ENCODE assay signal across 7 cellular contexts in genomic region chr4:112348488-112349158, GRCh38. TPM values are rescaled to one million over a fixed set of nuclear protein-coding genes. Genes with fewer than 3 reads are reported as not detected.
DNase-seq lines count a peak whose midpoint lies in the region; ATAC-seq and TF ChIP-seq lines count a peak whose summit lies in the region.

No MANE protein-coding gene starts in this region.

- 29 to 31% methylated on average over 7 to 9 of the region's 11 CpGs for WGBS in gastroesophageal sphincter (ENCODE audit: low coverage in 1 of 2), 2 donors

- TF ChIP-seq CTCF in gastroesophageal sphincter (IDR thresholded peaks at IDR 0.05), result peak in 2 of 4 experiments; percentile 18 to 27

- H3K4me1 Mint-ChIP-seq in T-helper 17 cell, result peaks cover 4% of the 10 kb centered on the region

- H3K27me3 Mint-ChIP-seq in T-helper 17 cell, result no peaks in the 10 kb centered on the region

- no peak for TF ChIP-seq POLR2A in gastroesophageal sphincter (IDR thresholded peaks at IDR 0.05)

- no peak overlapping the region for H3K27ac Mint-ChIP-seq in T-helper 17 cell

- peak overlapping the region in 1 of 2 donors; percentile 22 for H3K4me3 ChIP-seq in gastroesophageal sphincter

- H3K27me3 ChIP-seq in gastroesophageal sphincter, result no peaks in the 10 kb centered on the region

- H3K4me3 Mint-ChIP-seq in T-helper 17 cell, result no peak overlapping the region

- peaks cover 0 to 16% (median 0%) of the 10 kb centered on the region in 3 donors for H3K4me1 ChIP-seq in gastroesophageal sphincter

- H3K36me3 Mint-ChIP-seq in T-helper 17 cell (ENCODE audit: low read depth), result peaks cover 4% of the 10 kb centered on the region

- peak; percentile 75 for ATAC-seq in gastroesophageal sphincter
- ATAC-seq in T-helper 17 cell, result no peak
- ATAC-seq in GM21576 (IDR thresholded peaks at IDR 0.05; ENCODE audit: unreplicated experiment), result no peak
- no peak for ATAC-seq in GM21737 (IDR thresholded peaks at IDR 0.05; ENCODE audit: unreplicated experiment)

- no peak for TF ChIP-seq EP300 in gastroesophageal sphincter (IDR thresholded peaks at IDR 0.05)

- H3K36me3 ChIP-seq in gastroesophageal sphincter, result no peaks in the 10 kb centered on the region

- H3K27ac ChIP-seq in gastroesophageal sphincter, result peak overlapping the region in 3 of 4 donors; percentile 8 to 65 (median 19)

- H3K9me3 ChIP-seq in gastroesophageal sphincter (no peaks in the 10 kb centered on the region), T-helper 17 cell (ENCODE audit: control insufficient read depth, low read length, poor library complexity, severe bottlenecking) (no peaks in the 10 kb centered on the region)

- DNase-seq in HuH-7 (ENCODE audit: low spot score), result peak; percentile 43
- peak; percentile 61 for DNase-seq in SHP77 treated with DMSO at 0.1 percent for 48 hours (lab: John Stamatoyannopoulos, UW)
- peak; percentile 48 for DNase-seq in renal cortical epithelial cell (ENCODE audit: low read depth)
- no peak for DNase-seq in T-helper 17 cell

RNA-seq across cellular contexts. Expression of gene ALPK1, which starts 51.5 kb away (rescaled TPM):
- 10 to 100 TPM; 12.1 to 23.7 (median 16.3) TPM for total RNA-seq in gastroesophageal sphincter
- total RNA-seq in renal cortical epithelial cell, result 11.6 and 21.1 TPM in 2 replicates
- 10 to 100 TPM in 1 of 2 donors, 1 to 10 TPM in 1; 7.1 to 18.2 TPM for total RNA-seq in T-helper 17 cell

Comparison
In these comparisons a context has a peak if more than half of its experiments do, and no peak if none do; other contexts are left out.
1. DNase-seq: peak in HuH-7 (single experiment), SHP77 treated with DMSO at 0.1 percent for 48 hours (single experiment) and renal cortical epithelial cell (single experiment); none in T-helper 17 cell (0 of 3).